ENCODE assay signal across 7 cellular contexts in the genomic region with DNA sequence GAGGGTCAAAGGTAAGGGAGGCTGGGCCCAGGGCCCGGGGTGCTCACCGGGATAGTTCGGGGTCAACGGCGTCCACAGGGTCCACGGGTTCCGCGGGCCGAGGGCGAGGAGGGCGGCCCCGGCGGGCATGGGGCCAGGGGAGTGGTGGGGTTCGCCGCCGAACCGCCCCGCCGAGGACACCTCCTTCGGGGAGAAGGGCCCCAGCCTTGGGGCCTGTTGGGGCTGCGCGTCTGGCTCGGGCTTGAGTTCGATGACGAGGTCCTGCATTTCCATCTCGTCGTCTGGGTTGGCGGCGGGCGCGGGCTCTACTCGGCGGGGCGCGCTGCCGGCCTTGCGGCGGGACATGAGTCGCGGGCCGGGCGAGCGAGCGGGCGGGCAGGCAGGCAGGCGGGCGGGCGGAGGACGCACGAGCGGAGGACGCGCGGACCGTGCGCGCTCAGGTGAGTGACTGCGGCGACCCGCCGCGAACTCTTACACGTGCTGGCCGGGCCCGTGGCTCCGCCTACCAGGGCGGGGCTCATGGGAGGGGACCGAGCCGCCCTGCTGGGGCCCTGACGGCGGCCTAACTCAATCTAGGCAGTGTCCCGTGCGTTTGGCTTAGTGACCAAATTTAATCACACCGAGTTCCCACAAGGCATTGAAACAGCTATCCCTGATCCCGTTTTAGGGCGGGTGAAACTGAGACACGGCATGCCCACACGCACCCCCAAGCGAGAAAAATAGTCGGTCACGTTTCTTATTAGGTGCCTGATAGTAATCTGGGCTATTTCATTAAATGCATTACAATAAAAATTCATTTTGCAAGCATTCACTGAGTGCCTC. TPM values are rescaled to one million over a fixed set of nuclear protein-coding genes. Genes with fewer than 3 reads are reported as not detected.
DNase-seq lines count a peak whose midpoint lies in the region; ATAC-seq and TF ChIP-seq lines count a peak whose summit lies in the region.

TSS of gene ZNF296 (minus strand) at position 450 of the 822 bp plus-strand sequence. CDS start at position 345, 105 bp downstream.

- H3K27ac ChIP-seq in ectodermal cell (ENCODE audit: insufficient read depth, low read depth, low read length, poor library complexity, severe bottlenecking): no peak within 1 kb of the TSS

- peaks cover 30% of the 10 kb centered on the region for H3K4me1 ChIP-seq in ectodermal cell (ENCODE audit: control insufficient read depth, insufficient read depth, low read length)

- H3K36me3 ChIP-seq in ectodermal cell (ENCODE audit: control insufficient read depth, insufficient read depth, low read length): peaks cover 4% of the 10 kb centered on the region

- ATAC-seq in HG02798 (IDR thresholded peaks at IDR 0.05; ENCODE audit: poor library complexity, unreplicated experiment): peak; percentile 55
- ATAC-seq in memory B cell (ENCODE audit: low read depth): peak; percentile 60

- H3K9me3 ChIP-seq in ectodermal cell (ENCODE audit: control insufficient read depth, low read length): no peaks in the 10 kb centered on the region

- H3K36me3 Mint-ChIP-seq in memory B cell: peaks cover 7% of the 10 kb centered on the region

- peaks cover 30% of the 10 kb centered on the region for H3K4me1 Mint-ChIP-seq in memory B cell

- WGBS in ectodermal cell, 2 experiments: 1 to 2% methylated on average over 81 of the region's 81 CpGs

- peak within 1 kb of the TSS; percentile 96 for H3K4me3 Mint-ChIP-seq in memory B cell

- H3K9me3 Mint-ChIP-seq in memory B cell: no peaks in the 10 kb centered on the region

- H3K4me3 ChIP-seq in ectodermal cell (ENCODE audit: insufficient read depth, low read depth, low read length): peak within 1 kb of the TSS; percentile 31

- peak; percentile 97 for TF ChIP-seq POLR2A in GM15510 (IDR thresholded peaks at IDR 0.05; ENCODE audit: borderline replicate concordance, extremely low read depth, insufficient read length)

- H3K27me3 Mint-ChIP-seq in memory B cell: no peaks in the 10 kb centered on the region

- peaks cover 27% of the 10 kb centered on the region for H3K27me3 ChIP-seq in ectodermal cell (ENCODE audit: control insufficient read depth, insufficient read depth, low read length, poor library complexity, severe bottlenecking)

- DNase-seq in NCI-H2227 treated with DMSO at 0.1 percent for 48 hours (lab: John Stamatoyannopoulos, UW) (peak; percentile 28), memory B cell (ENCODE audit: low spot score in 2 of 2) (peak; percentile 78 to 79)
- DNase-seq in activated CD4-positive, alpha-beta T cell treated with anti-CD3 and anti-CD28 coated beads, Interleukin-2, amount 50 U/mL, for 1 hour: peak; percentile 73
- DNase-seq in stimulated activated CD8-positive, alpha-beta memory T cell treated with anti-CD3 and anti-CD28 coated beads, Interleukin-2, amount 100 ng/mL, for 1 hour (ENCODE audit: low read depth in 2 of 2): peak; percentile 52 to 57

- H3K27ac Mint-ChIP-seq in memory B cell: peak within 1 kb of the TSS; percentile 89

RNA-seq across cellular contexts. Expression of gene ZNF296, which starts in this region (rescaled TPM):
- 1.7 TPM for polyA plus RNA-seq in ectodermal cell (2013, experiment 1 of 4)
- polyA plus RNA-seq in ectodermal cell (2013, experiment 2 of 4): 1.4 TPM
- polyA plus RNA-seq in ectodermal cell (2013, experiment 3 of 4): 1.6 TPM
- polyA plus RNA-seq in ectodermal cell (2013, experiment 4 of 4): 1.8 TPM

Comparison
In these comparisons a context has a peak if more than half of its experiments do, and no peak if none do; other contexts are left out.
1. DNase-seq: peak in every context shown above with its lines; median percentile 78 in memory B cell; 73 in activated CD4-positive, alpha-beta T cell treated with anti-CD3 and anti-CD28 coated beads, Interleukin-2, amount 50 U/mL, for 1 hour; 54 in stimulated activated CD8-positive, alpha-beta memory T cell treated with anti-CD3 and anti-CD28 coated beads, Interleukin-2, amount 100 ng/mL, for 1 hour; 28 in NCI-H2227 treated with DMSO at 0.1 percent for 48 hours.